In the genomic region with DNA sequence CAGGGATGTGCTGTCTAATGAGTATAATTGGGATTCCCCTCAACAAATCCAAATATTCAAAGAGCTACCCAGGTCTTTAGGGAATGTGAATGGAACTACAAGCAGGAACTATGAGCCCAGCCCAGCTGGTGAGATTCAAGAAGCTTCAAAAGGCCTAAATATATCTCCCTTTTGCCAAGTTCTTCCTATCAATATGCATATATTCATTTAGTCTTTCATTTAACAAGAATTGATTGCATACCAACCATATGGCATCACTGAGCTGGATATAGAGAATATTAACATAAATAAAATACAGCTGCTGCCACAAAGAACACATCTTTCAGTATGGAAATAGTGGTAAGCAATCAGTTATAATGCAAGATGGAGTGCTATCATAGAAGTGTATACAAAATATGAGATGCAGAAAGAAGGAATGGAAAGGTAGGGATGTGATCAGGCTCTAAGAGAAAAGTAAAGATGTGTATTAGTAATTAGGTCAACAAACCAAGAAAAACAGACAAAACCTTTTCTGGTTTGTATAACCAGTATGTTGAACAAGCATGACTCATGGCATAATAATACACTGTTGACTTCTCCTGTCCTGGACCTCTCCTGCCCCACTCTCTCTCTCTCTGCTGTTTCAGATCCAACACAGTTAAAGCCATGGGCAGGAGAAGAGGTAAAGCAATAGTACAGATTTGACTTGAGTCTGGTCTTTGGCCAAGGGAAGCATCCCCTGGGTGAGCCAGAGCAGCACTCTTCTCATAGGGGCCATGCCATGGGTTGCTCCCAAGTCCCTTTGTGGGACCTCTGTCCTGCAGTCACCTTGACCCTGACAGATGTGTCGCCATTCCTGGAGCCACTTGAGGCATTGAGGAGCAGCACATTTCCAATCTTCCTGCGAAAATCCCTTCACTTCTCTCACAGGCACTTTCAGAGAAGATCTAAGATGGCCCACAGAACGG, we compare ENCODE assay signal across 10 cellular contexts. TPM values are rescaled to one million over a fixed set of nuclear protein-coding genes. Genes with fewer than 3 reads are reported as not detected.
DNase-seq lines count a peak whose midpoint lies in the region; ATAC-seq and TF ChIP-seq lines count a peak whose summit lies in the region.
"Had no signal": no experiment of that assay in that cellular context is flagged by ENCODE, and none has a peak within 500 bp of the region (broad histone marks: within the 10 kb centered on the region; RNA-seq: fewer than 3 reads in every experiment).

No MANE protein-coding gene starts in this region.

- H3K27me3 ChIP-seq in mucosa of rectum (ENCODE audit: control insufficient read depth in 2 of 2, insufficient read depth in 2 of 2, low read length in 2 of 2): no peaks in the 10 kb centered on the region
- H3K27me3 ChIP-seq: neutrophil had no signal

- no peak for ATAC-seq in HG03439 (IDR thresholded peaks at IDR 0.05; ENCODE audit: unreplicated experiment)

- POLR2A ChIA-PET in AG04449 (lab: Yijun Ruan, JAX): interaction anchor here (1.1 to 1.4 kb wide), 5 partner anchors 19 to 70 kb away, joined by 3 to 9 read pairs (median 3); a partner anchor contains a TSS

- intact Hi-C loops in head of caudate nucleus (cut with DNase I): loop anchor here (10.0 kb wide), 1 partner anchor 67 kb away; a partner anchor contains a TSS

- peak overlapping the region; percentile 61 to 72 for H3K27ac ChIP-seq in mucosa of rectum (ENCODE audit: low read depth in 2 of 2, low read length in 2 of 2)
- H3K27ac ChIP-seq: neutrophil had no signal

- no peak overlapping the region for H3K4me3 ChIP-seq in AG04449 (ENCODE audit: low read depth, low read length)
- no peak overlapping the region for H3K4me3 ChIP-seq in mucosa of rectum (ENCODE audit: low read length in 2 of 2)

- DNase-seq in AG04449 (ENCODE audit: low read depth, low spot score) (peak; percentile 69), NCI-H460 (ENCODE audit: extremely low read depth, low read depth) (peak; percentile 64), dermis microvascular lymphatic vessel endothelial cell (ENCODE audit: low read depth in 2 of 2) (peak; percentile 31 to 89), activated gamma-delta T cell treated with Interleukin-2 at 50 U/mL for 16 hours (no peak), head of caudate nucleus (no peak)
- no peak for DNase-seq in activated CD4-positive, alpha-beta T cell treated with anti-CD3 and anti-CD28 coated beads for 1 hour
- DNase-seq: NCI-H446 had no signal

- peaks cover 5 to 6% of the 10 kb centered on the region in 2 donors for H3K4me1 ChIP-seq in mucosa of rectum (ENCODE audit: control insufficient read depth in 2 of 2, insufficient read depth in 2 of 2, low read length in 2 of 2)

- H3K9me3 ChIP-seq in mucosa of rectum (ENCODE audit: control insufficient read depth in 2 of 2, low read length in 2 of 2): no peaks in the 10 kb centered on the region
- H3K9me3 ChIP-seq: neutrophil had no signal

- H3K36me3 ChIP-seq in mucosa of rectum (ENCODE audit: control insufficient read depth in 2 of 2, insufficient read depth in 2 of 2, low read length in 2 of 2): no peaks in the 10 kb centered on the region
- H3K36me3 ChIP-seq: neutrophil had no signal

- TF ChIP-seq CTCF in AG04449 (IDR thresholded peaks at IDR 0.05; ENCODE audit: insufficient read depth, low read length, missing control alignments): no peak

- CTCF ChIA-PET in AG04449 (lab: Yijun Ruan, JAX): interaction anchor here (1.1 to 1.6 kb wide), 5 partner anchors 19 to 257 kb away, joined by 3 to 5 read pairs (median 4); no protein-coding TSS in a partner anchor

- H3K9ac ChIP-seq in mucosa of rectum (ENCODE audit: low read depth in 1 of 2, low read length in 2 of 2): no peak overlapping the region

RNA-seq across cellular contexts. Expression of a gene that starts 58.6 kb away (rescaled TPM):
- total RNA-seq in NCI-H460 (2014; rRNA removed; shearing (Covaris generic)): 180 and 185 TPM in 2 replicates
- 90.3 and 129 TPM in 2 replicates for polyA plus RNA-seq in NCI-H460 (2014; cell fraction: nucleus; rRNA removed)
- total RNA-seq in dermis microvascular lymphatic vessel endothelial cell: 108 and 196 TPM in 2 replicates

Comparison
In these comparisons a context has a peak if more than half of its experiments do, and no peak if none do; other contexts are left out.
1. DNase-seq: peak in AG04449 (single experiment), NCI-H460 (single experiment) and dermis microvascular lymphatic vessel endothelial cell (2 of 2); none in activated gamma-delta T cell treated with Interleukin-2 at 50 U/mL for 16 hours (single experiment), head of caudate nucleus (0 of 42) and activated CD4-positive, alpha-beta T cell treated with anti-CD3 and anti-CD28 coated beads for 1 hour (single experiment).